13 cellular contexts compared by ENCODE assay signal in the genomic region with DNA sequence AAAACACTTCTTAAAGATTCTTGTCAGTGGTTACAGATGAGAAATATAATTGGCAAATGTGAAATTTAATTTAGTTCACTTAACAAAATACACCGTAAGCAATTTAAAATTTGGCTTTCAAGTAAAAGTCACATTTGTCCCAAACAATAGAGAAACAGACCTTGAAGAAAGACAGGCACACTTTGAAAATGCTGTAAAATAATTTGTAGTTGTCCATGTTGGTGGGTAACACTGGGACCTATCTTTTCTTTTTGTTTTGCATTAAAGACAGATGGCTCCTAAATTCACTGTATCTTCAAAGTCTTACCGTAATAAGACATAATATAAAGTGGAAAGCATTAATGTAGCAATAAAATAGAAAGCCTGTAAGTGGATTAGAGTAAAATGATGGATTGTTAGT. TPM values are rescaled to one million over a fixed set of nuclear protein-coding genes. Genes with fewer than 3 reads are reported as not detected.
DNase-seq lines count a peak whose midpoint lies in the region; ATAC-seq and TF ChIP-seq lines count a peak whose summit lies in the region.
"Had no signal": no experiment of that assay in that cellular context is flagged by ENCODE, and none has a peak within 500 bp of the region (broad histone marks: within the 10 kb centered on the region; RNA-seq: fewer than 3 reads in every experiment).

No MANE protein-coding gene starts in this region.

- H3K36me3 ChIP-seq in heart right ventricle: peaks cover 0 to 21% (median 0%) of the 10 kb centered on the region in 9 donors
- no peaks in the 10 kb centered on the region for H3K36me3 ChIP-seq in muscle layer of duodenum (ENCODE audit: control insufficient read depth in 1 of 2, insufficient read depth in 2 of 2, low read length in 2 of 2)
- H3K36me3 ChIP-seq in CD8-positive, alpha-beta T cell (ENCODE audit: insufficient read depth, low read length): no peaks in the 10 kb centered on the region

- DNase-seq in heart right ventricle (no peak), left ventricle myocardium superior (no peak), type B pancreatic cell (ENCODE audit: extremely low spot score, unreplicated experiment) (no peak), NCI-H2171 treated with DMSO at 0.1 percent for 48 hours (lab: John Stamatoyannopoulos, UW) (no peak)
- no peak for DNase-seq in activated naive CD8-positive, alpha-beta T cell treated with anti-CD3 and anti-CD28 coated beads, Interleukin-2, amount 10 ng/mL, durations not matched to agents 7 days and 5 days
- no peak for DNase-seq in CD8-positive, alpha-beta T cell
- DNase-seq: kidney glomerular epithelial cell, NCI-H1092, SW 1271, testis had no signal

- peaks cover 63% of the 10 kb centered on the region for H3K4me1 Mint-ChIP-seq in activated naive CD8-positive, alpha-beta T cell treated with anti-CD3 and anti-CD28 coated beads, Interleukin-2, amount 10 ng/mL, durations not matched to agents 7 days and 5 days
- peaks cover 54% of the 10 kb centered on the region for H3K4me1 Mint-ChIP-seq in type B pancreatic cell (ENCODE audit: unreplicated experiment)
- H3K4me1 Mint-ChIP-seq in CD8-positive, alpha-beta T cell (ENCODE audit: low read depth): peaks cover 62% of the 10 kb centered on the region

- H3K4me3 ChIP-seq in heart right ventricle (peak overlapping the region in 6 of 10 donors; percentile 3 to 99 (median 96)), muscle layer of duodenum (ENCODE audit: low read depth in 1 of 2, low read length in 2 of 2) (no peak overlapping the region)
- no peak overlapping the region for H3K4me3 ChIP-seq in CD8-positive, alpha-beta T cell (ENCODE audit: low read depth, low read length)
- H3K4me3 ChIP-seq: testis had no signal

- H3K27me3 ChIP-seq in heart right ventricle: no peaks in the 10 kb centered on the region
- no peaks in the 10 kb centered on the region for H3K27me3 ChIP-seq in muscle layer of duodenum (ENCODE audit: low read depth, low read length)
- no peaks in the 10 kb centered on the region for H3K27me3 ChIP-seq in CD8-positive, alpha-beta T cell (ENCODE audit: insufficient read depth, low read length)
- H3K27me3 ChIP-seq: testis had no signal

- peak overlapping the region; percentile 94 for H3K27ac Mint-ChIP-seq in activated naive CD8-positive, alpha-beta T cell treated with anti-CD3 and anti-CD28 coated beads, Interleukin-2, amount 10 ng/mL, durations not matched to agents 7 days and 5 days
- no peak overlapping the region for H3K27ac Mint-ChIP-seq in type B pancreatic cell
- H3K27ac Mint-ChIP-seq in CD8-positive, alpha-beta T cell: no peak overlapping the region

- no peaks in the 10 kb centered on the region for H3K27me3 Mint-ChIP-seq in activated naive CD8-positive, alpha-beta T cell treated with anti-CD3 and anti-CD28 coated beads, Interleukin-2, amount 10 ng/mL, durations not matched to agents 7 days and 5 days
- H3K27me3 Mint-ChIP-seq in type B pancreatic cell: peaks cover 12% of the 10 kb centered on the region
- no peaks in the 10 kb centered on the region for H3K27me3 Mint-ChIP-seq in CD8-positive, alpha-beta T cell (ENCODE audit: low read depth)
- H3K27me3 Mint-ChIP-seq: central memory CD8-positive, alpha-beta T cell had no signal

- no peak for TF ChIP-seq CTCF in heart right ventricle (IDR thresholded peaks at IDR 0.05)
- TF ChIP-seq CTCF in type B pancreatic cell (conservative IDR thresholded peaks at IDR 0.05): no peak
- no peak for TF ChIP-seq CTCF in CD8-positive, alpha-beta T cell (IDR thresholded peaks at IDR 0.05)

- 67 to 75% methylated on average over 2 of the region's 2 CpGs for WGBS in heart right ventricle, 2 donors

- H3K9me3 ChIP-seq in heart right ventricle (no peaks in the 10 kb centered on the region), muscle layer of duodenum (ENCODE audit: control insufficient read depth in 1 of 2, low read length in 2 of 2) (no peaks in the 10 kb centered on the region)
- no peaks in the 10 kb centered on the region for H3K9me3 ChIP-seq in CD8-positive, alpha-beta T cell (ENCODE audit: low read length)
- H3K9me3 ChIP-seq: testis had no signal

- no peaks in the 10 kb centered on the region for H3K9me3 Mint-ChIP-seq in activated naive CD8-positive, alpha-beta T cell treated with anti-CD3 and anti-CD28 coated beads, Interleukin-2, amount 10 ng/mL, durations not matched to agents 7 days and 5 days
- H3K9me3 Mint-ChIP-seq in type B pancreatic cell: no peaks in the 10 kb centered on the region
- H3K9me3 Mint-ChIP-seq in CD8-positive, alpha-beta T cell: no peaks in the 10 kb centered on the region
- H3K9me3 Mint-ChIP-seq: central memory CD8-positive, alpha-beta T cell had no signal

- H3K27ac ChIP-seq in heart right ventricle (peak overlapping the region in 8 of 10 donors; percentile 86 to 100 (median 98)), muscle layer of duodenum (ENCODE audit: low read length) (peak overlapping the region; percentile 92)
- no peak overlapping the region for H3K27ac ChIP-seq in CD8-positive, alpha-beta T cell (ENCODE audit: low read depth, low read length)
- H3K27ac ChIP-seq: testis had no signal

- POLR2A ChIA-PET in activated naive CD8-positive, alpha-beta T cell treated with anti-CD3 and anti-CD28 coated beads, Interleukin-2, amount 10 ng/mL, durations not matched to agents 7 days and 5 days (lab: Charles Lee): interaction anchor here (1.6 to 2.9 kb wide), 3 partner anchors 79 to 96 kb away, joined by 5 to 10 read pairs (median 10); no protein-coding TSS in a partner anchor
- POLR2A ChIA-PET in CD8-positive, alpha-beta T cell (lab: Charles Lee): no interaction called here

- ATAC-seq in heart right ventricle (no peak), left ventricle myocardium superior (no peak), HG02642 (IDR thresholded peaks at IDR 0.05; ENCODE audit: poor library complexity, unreplicated experiment) (no peak)
- no peak for ATAC-seq in activated naive CD8-positive, alpha-beta T cell treated with anti-CD3 and anti-CD28 coated beads, Interleukin-2, amount 10 ng/mL, durations not matched to agents 7 days and 5 days (ENCODE audit: low read depth)
- ATAC-seq in CD8-positive, alpha-beta T cell: no peak

- intact Hi-C loops in heart right ventricle (cut with DNase I) (loop anchor here in 4 of 10 donors (5.0 to 10.0 kb wide), 3 partner anchors 42 to 84 kb away; no protein-coding TSS in a partner anchor), left ventricle myocardium superior (cut with micrococcal nuclease) (no loop called here)
- intact Hi-C loops in CD8-positive, alpha-beta T cell (cut with DNase I, micrococcal nuclease): no loop called here

- H3K36me3 Mint-ChIP-seq in activated naive CD8-positive, alpha-beta T cell treated with anti-CD3 and anti-CD28 coated beads, Interleukin-2, amount 10 ng/mL, durations not matched to agents 7 days and 5 days: peaks cover 5% of the 10 kb centered on the region
- no peaks in the 10 kb centered on the region for H3K36me3 Mint-ChIP-seq in type B pancreatic cell
- H3K36me3 Mint-ChIP-seq in CD8-positive, alpha-beta T cell: peaks cover 4% of the 10 kb centered on the region

- peaks cover 6 to 82% (median 76%) of the 10 kb centered on the region in 9 donors for H3K4me1 ChIP-seq in heart right ventricle
- H3K4me1 ChIP-seq in muscle layer of duodenum (ENCODE audit: control insufficient read depth in 1 of 2, insufficient read depth in 2 of 2, low read length in 2 of 2): peaks cover 25 to 38% of the 10 kb centered on the region in 2 donors
- H3K4me1 ChIP-seq in CD8-positive, alpha-beta T cell (ENCODE audit: insufficient read depth, low read length): peaks cover 54% of the 10 kb centered on the region

- CTCF ChIA-PET in CD8-positive, alpha-beta T cell (lab: Charles Lee): interaction anchor here (0.5 to 4.9 kb wide), 16 partner anchors 9 to 649 kb away, joined by 3 to 86 read pairs (median 4); no protein-coding TSS in a partner anchor

- H3K4me3 Mint-ChIP-seq in activated naive CD8-positive, alpha-beta T cell treated with anti-CD3 and anti-CD28 coated beads, Interleukin-2, amount 10 ng/mL, durations not matched to agents 7 days and 5 days: no peak overlapping the region
- peak overlapping the region; percentile 17 for H3K4me3 Mint-ChIP-seq in type B pancreatic cell
- H3K4me3 Mint-ChIP-seq in CD8-positive, alpha-beta T cell: no peak overlapping the region
- H3K4me3 Mint-ChIP-seq: central memory CD8-positive, alpha-beta T cell had no signal

RNA-seq across cellular contexts. Expression of a gene that starts 3.3 kb away (rescaled TPM):
- total RNA-seq in heart right ventricle: 10 to 100 TPM; 11.8 to 80.5 (median 32.5) TPM
- 10 to 100 TPM; 19.4 to 20.2 TPM for polyA plus RNA-seq in heart right ventricle
- 43.4 TPM for total RNA-seq in left ventricle myocardium superior
- 10 to 100 TPM; 19.6 to 21.8 TPM for total RNA-seq in activated naive CD8-positive, alpha-beta T cell treated with anti-CD3 and anti-CD28 coated beads, Interleukin-2, amount 10 ng/mL, durations not matched to agents 7 days and 5 days
- 10.8 and 24.8 TPM in 2 replicates for total RNA-seq in type B pancreatic cell (ENCODE audit: low replicate concordance)
- total RNA-seq in CD8-positive, alpha-beta T cell: 10 to 100 TPM; 15.6 to 16.2 TPM

RNA-seq across cellular contexts. Expression of a gene that starts 32.0 kb away (rescaled TPM):
- 100 to 1,000 TPM; 217 to 323 (median 286) TPM for total RNA-seq in heart right ventricle
- 100 to 1,000 TPM in 1 of 2 donors, 10 to 100 TPM in 1; 75.4 to 185 TPM for polyA plus RNA-seq in heart right ventricle
- total RNA-seq in left ventricle myocardium superior: 288 TPM
- total RNA-seq in activated naive CD8-positive, alpha-beta T cell treated with anti-CD3 and anti-CD28 coated beads, Interleukin-2, amount 10 ng/mL, durations not matched to agents 7 days and 5 days: 10 to 100 TPM; 93.8 to 99.3 TPM
- total RNA-seq in type B pancreatic cell (ENCODE audit: low replicate concordance): 95.0 and 126 TPM in 2 replicates
- total RNA-seq in CD8-positive, alpha-beta T cell: 10 to 100 TPM in 1 of 2 experiments, 1 to 10 TPM in 1; 7.6 to 11.7 TPM

RNA-seq across cellular contexts. Expression of a gene that starts 45.1 kb away (rescaled TPM):
- total RNA-seq in heart right ventricle (10 to 100 TPM; 32.3 to 53.1 (median 43.3) TPM), left ventricle myocardium superior (43.0 TPM), type B pancreatic cell (ENCODE audit: low replicate concordance) (26.8 and 40.8 TPM in 2 replicates)
- polyA plus RNA-seq in heart right ventricle: 10 to 100 TPM; 65.6 to 95.2 TPM
- total RNA-seq in activated naive CD8-positive, alpha-beta T cell treated with anti-CD3 and anti-CD28 coated beads, Interleukin-2, amount 10 ng/mL, durations not matched to agents 7 days and 5 days: 10 to 100 TPM; 23.2 to 24.1 TPM
- total RNA-seq in CD8-positive, alpha-beta T cell: 10 to 100 TPM; 10.5 to 10.8 TPM

Comparison
In these comparisons a context has a peak if more than half of its experiments do, and no peak if none do; other contexts are left out.
1. H3K4me3 ChIP-seq: peak in heart right ventricle (6 of 10); none in muscle layer of duodenum (0 of 2) and CD8-positive, alpha-beta T cell (single experiment).